ENCODE assay signal across 8 cellular contexts in the genomic region with DNA sequence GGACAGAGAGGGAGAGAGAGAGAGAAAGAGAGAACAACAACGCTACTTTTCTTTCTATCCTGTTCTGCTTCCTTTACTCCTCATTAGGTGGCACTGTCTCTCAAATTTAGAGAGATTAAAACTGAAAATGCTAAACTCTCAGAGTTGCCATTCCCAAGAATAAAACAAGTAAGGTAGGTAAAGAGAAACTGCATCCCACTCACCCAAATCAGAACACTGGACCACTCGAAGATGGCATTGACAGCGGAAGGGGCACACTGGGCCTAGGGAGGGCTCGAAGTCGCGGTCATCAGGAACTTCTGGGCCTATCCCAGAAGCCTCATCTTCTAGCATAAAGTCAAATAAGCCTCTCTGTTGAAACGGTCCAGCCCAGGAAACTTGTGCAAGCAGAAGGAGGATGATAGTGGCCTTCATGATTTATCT. TPM values are rescaled to one million over a fixed set of nuclear protein-coding genes. Genes with fewer than 3 reads are reported as not detected.
A peak's percentile ranks its signal among the peaks of the same experiment; 100 is the strongest.
DNase-seq lines count a peak whose midpoint lies in the region; ATAC-seq, FAIRE-seq and TF ChIP-seq lines count a peak whose summit lies in the region.

No MANE protein-coding gene starts in this region.

- peak overlapping the region; percentile 79 for H3K9ac ChIP-seq in GM23248

- TF ChIP-seq CTCF in gastroesophageal sphincter (IDR thresholded peaks at IDR 0.05): peak; percentile 45 to 71 (median 57)

- peak overlapping the region; percentile 77 for H2AFZ ChIP-seq in GM23248

- in situ Hi-C loops in GM23248 (cut with MboI): loop anchor here (10.0 kb wide), 1 partner anchor 193 kb away; no protein-coding TSS in a partner anchor

- TF ChIP-seq POLR2A in gastroesophageal sphincter (IDR thresholded peaks at IDR 0.05): no peak

- H3K36me3 ChIP-seq in GM23248 (ENCODE audit: low read depth): peaks cover 3% of the 10 kb centered on the region; the same call in 1 of the 2 replicates
- H3K36me3 ChIP-seq in gastroesophageal sphincter: no peaks in the 10 kb centered on the region

- H3K4me2 ChIP-seq in GM23248 (ENCODE audit: unreplicated experiment): peak overlapping the region; percentile 96

- H3K27ac ChIP-seq in GM23248 (peak overlapping the region; percentile 63), gastroesophageal sphincter (peak overlapping the region; percentile 30 to 75 (median 62))

- no peaks in the 10 kb centered on the region for H3K27me3 ChIP-seq in GM23248 (replicated peaks; ENCODE audit: insufficient read depth)
- no peaks in the 10 kb centered on the region for H3K27me3 ChIP-seq in gastroesophageal sphincter

- no peak for FAIRE-seq in RCC 7860 (lab: Jason Lieb, UNC)

- 1 to 2% methylated on average over 7 of the region's 7 CpGs for WGBS in GM23248 (ENCODE audit: low coverage in 1 of 2, low lambda C conversion rate in 2 of 2, missing lambda C conversion rate in 2 of 2), 2 experiments
- 20 to 69% methylated on average over 6 to 7 of the region's 7 CpGs for WGBS in gastroesophageal sphincter (ENCODE audit: low coverage in 1 of 2), 2 donors

- intact Hi-C loops in sciatic nerve (cut with DNase I): no loop called here

- H4K20me1 ChIP-seq in GM23248 (ENCODE audit: insufficient read depth): no peaks in the 10 kb centered on the region

- ATAC-seq in gastroesophageal sphincter (no peak), sciatic nerve (peak; percentile 73), HG02571 (IDR thresholded peaks at IDR 0.05; ENCODE audit: unreplicated experiment) (no peak)

- peaks cover 60% of the 10 kb centered on the region for H3F3A ChIP-seq in GM23248 (ENCODE audit: insufficient read depth)

- DNase-seq in GM23248 (peak; percentile 73), RCC 7860 (ENCODE audit: low spot score) (peak; percentile 27), sciatic nerve (ENCODE audit: low spot score) (no peak), COLO829 (ENCODE audit: low spot score) (no peak), occipital lobe (lab: John Stamatoyannopoulos, UW) (no peak)
- DNase-seq in activated effector memory CD4-positive, alpha-beta T cell treated with anti-CD3 and anti-CD28 coated beads, Interleukin-2, amount 50 U/mL, for 16 hours: no peak

- H3K9me3 ChIP-seq in GM23248 (ENCODE audit: low read depth): no peaks in the 10 kb centered on the region
- H3K9me3 ChIP-seq in gastroesophageal sphincter: no peaks in the 10 kb centered on the region

- no peaks in the 10 kb centered on the region for H3K9me2 ChIP-seq in GM23248 (ENCODE audit: insufficient read depth)

- H3K4me1 ChIP-seq in GM23248 (ENCODE audit: insufficient read depth): peaks cover 65% of the 10 kb centered on the region
- H3K4me1 ChIP-seq in gastroesophageal sphincter: peaks cover 0 to 20% (median 0%) of the 10 kb centered on the region in 3 donors

- TF ChIP-seq EP300 in gastroesophageal sphincter (IDR thresholded peaks at IDR 0.05): no peak

- H3K79me2 ChIP-seq in GM23248 (ENCODE audit: insufficient read depth): peaks cover 81% of the 10 kb centered on the region

- H3K4me3 ChIP-seq in GM23248 (peak overlapping the region; percentile 81), gastroesophageal sphincter (peak overlapping the region; percentile 24 to 48)

RNA-seq across cellular contexts. Expression of a gene that starts 4.5 kb away (rescaled TPM):
- 432 and 441 TPM in 2 replicates for total RNA-seq in GM23248 (2014; rRNA removed; shearing (Covaris generic))
- polyA plus RNA-seq in GM23248 (2016; fragmentation: Nextera tagmentation; extraction: Ambion mirVana): 483 and 504 TPM in 2 replicates
- total RNA-seq in gastroesophageal sphincter (1,000 to 10,000 TPM in 3 of 4 donors, 100 to 1,000 TPM in 1; 552 to 2,825 (median 1,634) TPM), sciatic nerve (2,017 TPM), occipital lobe (46.3 TPM)

Comparison
In these comparisons a context has a peak if more than half of its experiments do, and no peak if none do; other contexts are left out.
1. DNase-seq: peak in GM23248 (single experiment) and RCC 7860 (single experiment); none in sciatic nerve (single experiment), activated effector memory CD4-positive, alpha-beta T cell treated with anti-CD3 and anti-CD28 coated beads, Interleukin-2, amount 50 U/mL, for 16 hours (single experiment), COLO829 (single experiment) and occipital lobe (single experiment).